21 cellular contexts compared by ENCODE assay signal in the genomic region with DNA sequence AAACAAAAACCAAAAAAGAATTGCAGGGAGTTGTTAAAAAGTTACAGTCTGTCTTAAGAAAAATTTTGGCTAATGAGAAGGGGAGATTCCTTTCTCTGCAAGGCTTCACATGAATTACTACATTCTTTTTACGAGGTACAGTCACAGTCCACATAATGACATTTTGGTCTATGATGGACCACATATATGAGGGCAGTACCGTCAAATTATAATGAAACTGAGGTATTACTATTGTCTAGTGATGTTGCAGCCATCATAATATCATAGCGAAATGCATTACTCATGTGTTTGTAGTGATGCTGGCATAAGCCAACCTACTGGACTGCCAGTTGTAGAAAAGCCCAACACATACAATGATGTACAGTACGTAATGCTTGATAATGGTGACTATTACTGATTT. TPM values are rescaled to one million over a fixed set of nuclear protein-coding genes. Genes with fewer than 3 reads are reported as not detected.
"Had no signal": no experiment of that assay in that cellular context is flagged by ENCODE, and none has a peak within 500 bp of the region (broad histone marks: within the 10 kb centered on the region; RNA-seq: fewer than 3 reads in every experiment).

No MANE protein-coding gene starts in this region.

- H3K9me3 ChIP-seq: body of pancreas, right atrium auricular region, transverse colon, uterus had no signal

- H3K27ac ChIP-seq: body of pancreas, left ventricle myocardium inferior, right atrium auricular region, transverse colon, uterus had no signal

- DNase-seq: activated CD4-positive, alpha-beta T cell treated with anti-CD3 and anti-CD28 coated beads for 48 hours; activated CD4-positive, CD25-positive, alpha-beta regulatory T cell; activated naive CD4-positive, alpha-beta T cell treated with Interleukin-2 at 50 U/mL for 16 hours; activated naive CD8-positive, alpha-beta T cell treated with anti-CD3 and anti-CD28 coated beads, Interleukin-2, amount 10 ng/mL, durations not matched to agents 7 days and 5 days; activated T-cell treated with anti-CD3 and anti-CD28 coated beads, Interleukin-2, amount 50 U/mL, for 1 hour; amygdala; body of pancreas; caudate nucleus; endodermal cell; foreskin melanocyte; kidney; left ventricle myocardium inferior; transverse colon; uterus had no signal

- H3K36me3 ChIP-seq: left ventricle myocardium inferior, right atrium auricular region, transverse colon, uterus had no signal

- H3K4me1 ChIP-seq: body of pancreas, left ventricle myocardium inferior, right atrium auricular region, transverse colon, uterus had no signal

- ATAC-seq: body of pancreas had no signal

- H3K4me3 ChIP-seq: body of pancreas, left ventricle myocardium inferior, right atrium auricular region, transverse colon, uterus had no signal

- H3K27me3 ChIP-seq: body of pancreas, right atrium auricular region, transverse colon, uterus had no signal

RNA-seq across cellular contexts. Expression of gene SERPINB7, which starts 12.5 kb away (rescaled TPM):
- total RNA-seq: activated CD8-positive, alpha-beta T cell treated with anti-CD3 and anti-CD28 coated beads for 36 hours; activated naive CD8-positive, alpha-beta T cell treated with anti-CD3 and anti-CD28 coated beads, Interleukin-2, amount 10 ng/mL, durations not matched to agents 7 days and 5 days; activated T-helper 17 cell treated with anti-CD3 and anti-CD28 coated beads, Interleukin-2, amount 50 U/mL, for 72 hours; body of pancreas; dermis microvascular lymphatic vessel endothelial cell; endodermal cell; left ventricle myocardium inferior; neural crest cell; progenitor cell of endocrine pancreas; skeletal muscle tissue; transverse colon; uterus had no signal
